25 cellular contexts compared by ENCODE assay signal in genomic region chr14:54524410-54524809, GRCh38. TPM values are rescaled to one million over a fixed set of nuclear protein-coding genes. Genes with fewer than 3 reads are reported as not detected.
DNase-seq lines count a peak whose midpoint lies in the region; ATAC-seq and TF ChIP-seq lines count a peak whose summit lies in the region.
"Had no signal": no experiment of that assay in that cellular context is flagged by ENCODE, and none has a peak within 500 bp of the region (broad histone marks: within the 10 kb centered on the region; RNA-seq: fewer than 3 reads in every experiment).

No MANE protein-coding gene starts in this region.

- POLR2A ChIA-PET in activated CD4-positive, alpha-beta T cell treated with anti-CD3 and anti-CD28 coated beads, Interleukin-2, amount 10 ng/mL, durations not matched to agents 7 days and 5 days (lab: Charles Lee) = no interaction called here
- POLR2A ChIA-PET in HEK293 (lab: Yijun Ruan, JAX) = no interaction called here
- POLR2A ChIA-PET in WTC11 (lab: Charles Lee) = no interaction called here

- no peak overlapping the region for H3K4me3 ChIP-seq in HEK293 (ENCODE audit: low read depth, low read length)
- H3K4me3 ChIP-seq: BLaER1, GM12878 had no signal

- ATAC-seq in WTC11 = no peak
- ATAC-seq in HG02973 (IDR thresholded peaks at IDR 0.05; ENCODE audit: unreplicated experiment) = no peak
- ATAC-seq: GM12878 had no signal

- TF ChIP-seq CTCF in HEK293 (tag by site-specific recombination; IDR thresholded peaks at IDR 0.05) = no peak
- no peak for TF ChIP-seq CTCF in WTC11 (IDR thresholded peaks at IDR 0.05)
- no peak for TF ChIP-seq CTCF in nephron progenitor cell (IDR thresholded peaks at IDR 0.05)

- peaks cover 2% of the 10 kb centered on the region for H3K4me1 ChIP-seq in HEK293 (ENCODE audit: control insufficient read depth, insufficient read depth, low read length)
- H3K4me1 ChIP-seq: BLaER1 had no signal

- H3K4me3 Mint-ChIP-seq in activated CD4-positive, alpha-beta T cell treated with anti-CD3 and anti-CD28 coated beads, Interleukin-2, amount 10 ng/mL, durations not matched to agents 7 days and 5 days = no peak overlapping the region
- H3K4me3 Mint-ChIP-seq in WTC11 = no peak overlapping the region
- H3K4me3 Mint-ChIP-seq in nephron progenitor cell = no peak overlapping the region
- H3K4me3 Mint-ChIP-seq: CD14-positive monocyte; CD4-positive, alpha-beta memory T cell; CD4-positive, CD25-positive, alpha-beta regulatory T cell; CD8-positive, alpha-beta memory T cell had no signal

- H3K9me3 ChIP-seq in HEK293 (ENCODE audit: control insufficient read depth, insufficient read depth, low read depth, low read length) = no peaks in the 10 kb centered on the region
- H3K9me3 ChIP-seq: BE2C, BLaER1 had no signal

- no peaks in the 10 kb centered on the region for H3K27me3 Mint-ChIP-seq in activated CD4-positive, alpha-beta T cell treated with anti-CD3 and anti-CD28 coated beads, Interleukin-2, amount 10 ng/mL, durations not matched to agents 7 days and 5 days
- H3K27me3 Mint-ChIP-seq in WTC11 (ENCODE audit: low read depth) = no peaks in the 10 kb centered on the region
- no peaks in the 10 kb centered on the region for H3K27me3 Mint-ChIP-seq in nephron progenitor cell (ENCODE audit: low read depth, poor library complexity)
- H3K27me3 Mint-ChIP-seq: CD4-positive, alpha-beta memory T cell; CD4-positive, CD25-positive, alpha-beta regulatory T cell; CD8-positive, alpha-beta memory T cell had no signal

- CTCF ChIA-PET in activated CD4-positive, alpha-beta T cell treated with anti-CD3 and anti-CD28 coated beads, Interleukin-2, amount 10 ng/mL, durations not matched to agents 7 days and 5 days (lab: Charles Lee) = interaction anchor here (0.6 to 0.8 kb wide), 2 partner anchors 15 to 213 kb away, joined by 3 read pairs; partner anchors contain the start of gene CGRRF1
- CTCF ChIA-PET in HEK293 (lab: Yijun Ruan, JAX) = interaction anchor here (1.0 kb wide), 1 partner anchor 167 kb away, joined by 3 read pairs; no protein-coding TSS in a partner anchor
- CTCF ChIA-PET in WTC11 (lab: Charles Lee) = no interaction called here

- no peaks in the 10 kb centered on the region for H3K9me3 Mint-ChIP-seq in activated CD4-positive, alpha-beta T cell treated with anti-CD3 and anti-CD28 coated beads, Interleukin-2, amount 10 ng/mL, durations not matched to agents 7 days and 5 days
- H3K9me3 Mint-ChIP-seq in WTC11 (no peaks in the 10 kb centered on the region), nephron progenitor cell (peaks cover 10% of the 10 kb centered on the region)
- H3K9me3 Mint-ChIP-seq: CD14-positive monocyte; CD4-positive, alpha-beta memory T cell; CD4-positive, CD25-positive, alpha-beta regulatory T cell; CD8-positive, alpha-beta memory T cell had no signal

- peak overlapping the region; percentile 25 for H3K27ac Mint-ChIP-seq in activated CD4-positive, alpha-beta T cell treated with anti-CD3 and anti-CD28 coated beads, Interleukin-2, amount 10 ng/mL, durations not matched to agents 7 days and 5 days
- H3K27ac Mint-ChIP-seq in WTC11 (no peak overlapping the region), nephron progenitor cell (peak overlapping the region; percentile 24)

- peaks cover 19% of the 10 kb centered on the region for H3K36me3 Mint-ChIP-seq in activated CD4-positive, alpha-beta T cell treated with anti-CD3 and anti-CD28 coated beads, Interleukin-2, amount 10 ng/mL, durations not matched to agents 7 days and 5 days (ENCODE audit: low read depth)
- H3K36me3 Mint-ChIP-seq in WTC11 (peaks cover 19% of the 10 kb centered on the region), nephron progenitor cell (ENCODE audit: low read depth) (peaks cover 66% of the 10 kb centered on the region)

- DNase-seq in activated CD4-positive, alpha-beta T cell treated with anti-CD3 and anti-CD28 coated beads, Interleukin-2, amount 10 ng/mL, durations not matched to agents 7 days and 5 days = no peak
- DNase-seq in activated CD4-positive, alpha-beta T cell treated with anti-CD3 and anti-CD28 coated beads for 4 hours = no peak
- DNase-seq in WTC11 (ENCODE audit: low spot score) = no peak
- no peak for DNase-seq in nephron progenitor cell
- no peak for DNase-seq in RPMI8226
- DNase-seq: 8988T; ACHN; BE2C; C1 segment of cervical spinal cord; CD4-positive, alpha-beta memory T cell; CD4-positive, CD25-positive, alpha-beta regulatory T cell; CD8-positive, alpha-beta memory T cell; COR-L47; DMS 273 treated with DMSO at 0.1 percent for 48 hours; DMS153; DMS53; DMS79; DND-41; EL; GDM1 had no signal

- H3K4me1 Mint-ChIP-seq in activated CD4-positive, alpha-beta T cell treated with anti-CD3 and anti-CD28 coated beads, Interleukin-2, amount 10 ng/mL, durations not matched to agents 7 days and 5 days = no peaks in the 10 kb centered on the region
- no peaks in the 10 kb centered on the region for H3K4me1 Mint-ChIP-seq in WTC11
- H3K4me1 Mint-ChIP-seq in nephron progenitor cell = peaks cover 26% of the 10 kb centered on the region
- H3K4me1 Mint-ChIP-seq: CD14-positive monocyte had no signal

- H3K36me3 ChIP-seq in HEK293 (ENCODE audit: control insufficient read depth in 2 of 2, insufficient read depth in 1 of 2, low read length in 2 of 2) = peaks cover 24 to 30% of the 10 kb centered on the region in 2 experiments

- no peak overlapping the region for H3K27ac ChIP-seq in HEK293 (ENCODE audit: extremely low read depth, low read depth, low read length)
- H3K27ac ChIP-seq: BLaER1 had no signal

TF ChIP-seq in HEK293, 187 proteins besides CTCF, POLR2A, EP300 and RAD21:
- TF ChIP-seq ZNF792 (tag by site-specific recombination; IDR thresholded peaks at IDR 0.05) (no peak), ZNF629 (tag by site-specific recombination; IDR thresholded peaks at IDR 0.05) (no peak), KLF16 (tag by site-specific recombination; IDR thresholded peaks at IDR 0.05) (no peak), ZNF121 (tag by site-specific recombination; IDR thresholded peaks at IDR 0.05) (0 out of 2 replicates have a peak, but pooled peaks have one; percentile 32), ZNF544 (tag by site-specific recombination; IDR thresholded peaks at IDR 0.05) (no peak)
- TF ChIP-seq, protein P1, sequence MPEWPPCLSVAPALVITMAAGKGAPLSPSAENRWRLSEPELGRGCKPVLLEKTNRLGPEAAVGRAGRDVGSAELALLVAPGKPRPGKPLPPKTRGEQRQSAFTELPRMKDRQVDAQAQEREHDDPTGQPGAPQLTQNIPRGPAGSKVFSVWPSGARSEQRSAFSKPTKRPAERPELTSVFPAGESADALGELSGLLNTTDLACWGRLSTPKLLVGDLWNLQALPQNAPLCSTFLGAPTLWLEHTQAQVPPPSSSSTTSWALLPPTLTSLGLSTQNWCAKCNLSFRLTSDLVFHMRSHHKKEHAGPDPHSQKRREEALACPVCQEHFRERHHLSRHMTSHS (tag by site-specific recombination; IDR thresholded peaks at IDR 0.05) = no peak

TF ChIP-seq in WTC11, 78 proteins besides CTCF, POLR2A, EP300 and RAD21:
- TF ChIP-seq ZNF232 (CRISPR knock-in tag; IDR thresholded peaks at IDR 0.05) (no peak), MXD4 (CRISPR knock-in tag; IDR thresholded peaks at IDR 0.05; ENCODE audit: borderline replicate concordance) (no peak), ZNF263 (CRISPR knock-in tag; IDR thresholded peaks at IDR 0.05; ENCODE audit: low read depth) (no peak), NR3C1 (CRISPR knock-in tag; conservative IDR thresholded peaks at IDR 0.05; ENCODE audit: low read depth) (no peak), FOXP1 (CRISPR knock-in tag; IDR thresholded peaks at IDR 0.05; ENCODE audit: borderline replicate concordance) (no peak), ZNF121 (CRISPR knock-in tag; IDR thresholded peaks at IDR 0.05) (peak; percentile 77)
- TF ChIP-seq, protein P2, sequence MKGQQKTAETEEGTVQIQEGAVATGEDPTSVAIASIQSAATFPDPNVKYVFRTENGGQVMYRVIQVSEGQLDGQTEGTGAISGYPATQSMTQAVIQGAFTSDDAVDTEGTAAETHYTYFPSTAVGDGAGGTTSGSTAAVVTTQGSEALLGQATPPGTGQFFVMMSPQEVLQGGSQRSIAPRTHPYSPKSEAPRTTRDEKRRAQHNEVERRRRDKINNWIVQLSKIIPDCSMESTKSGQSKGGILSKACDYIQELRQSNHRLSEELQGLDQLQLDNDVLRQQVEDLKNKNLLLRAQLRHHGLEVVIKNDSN (CRISPR knock-in tag; IDR thresholded peaks at IDR 0.05) = no peak

RNA-seq across cellular contexts. Expression of gene CGRRF1, which starts 14.7 kb away (rescaled TPM):
- total RNA-seq in activated CD4-positive, alpha-beta T cell treated with anti-CD3 and anti-CD28 coated beads, Interleukin-2, amount 10 ng/mL, durations not matched to agents 7 days and 5 days = 1 to 10 TPM; 9.6 to 9.7 TPM
- 13.0 to 17.5 TPM (median 15.1 TPM) in 3 replicates for total RNA-seq in WTC11 (2021)

RNA-seq across cellular contexts. Expression of gene GMFB, which starts 35.6 kb away (rescaled TPM):
- total RNA-seq in activated CD4-positive, alpha-beta T cell treated with anti-CD3 and anti-CD28 coated beads, Interleukin-2, amount 10 ng/mL, durations not matched to agents 7 days and 5 days = 10 to 100 TPM; 35.8 to 37.2 TPM
- 56.4 to 63.7 TPM (median 58.0 TPM) in 3 replicates for total RNA-seq in WTC11 (2021)

RNA-seq across cellular contexts. Expression of gene SAMD4A, which starts 42.5 kb away (rescaled TPM):
- total RNA-seq in activated CD4-positive, alpha-beta T cell treated with anti-CD3 and anti-CD28 coated beads, Interleukin-2, amount 10 ng/mL, durations not matched to agents 7 days and 5 days = under 1 TPM; 0.54 to 0.62 TPM
- total RNA-seq in WTC11 (2021) = 5.2 to 6.0 TPM (median 5.3 TPM) in 3 replicates
